In genomic region chr1:220076861-220077762, GRCh38 we compare ENCODE assay signal across 1 cellular context.
A peak's percentile ranks its signal among the peaks of the same experiment; 100 is the strongest.
TF ChIP-seq lines count a peak whose summit lies in the region.

No MANE protein-coding gene starts in this region.

TF ChIP-seq in SK-N-SH, 30 proteins besides CTCF, POLR2A, EP300 and RAD21 (continued from another document):
- TF ChIP-seq REST (IDR thresholded peaks at IDR 0.05; ENCODE audit: low read depth, low read length): no peak
- TF ChIP-seq PBX3 (IDR thresholded peaks at IDR 0.05): peak; percentile 44; the same call in 1 of the 2 replicates
- TF ChIP-seq MEF2A (IDR thresholded peaks at IDR 0.05; ENCODE audit: borderline replicate concordance, low read depth): no peak; the same call in 1 of the 2 replicates
- TF ChIP-seq FOXM1 (IDR thresholded peaks at IDR 0.05; ENCODE audit: low read depth): no peak
- TF ChIP-seq TCF12 (IDR thresholded peaks at IDR 0.05): peak; percentile 28; the same call in 1 of the 2 replicates
- no peak for TF ChIP-seq TAF1 (IDR thresholded peaks at IDR 0.05; ENCODE audit: borderline replicate concordance, low read depth, low read length)
- peak; percentile 53; the same call in 1 of the 2 replicates for TF ChIP-seq FOSL2 (IDR thresholded peaks at IDR 0.05; ENCODE audit: borderline replicate concordance, low read depth)
- no peak for TF ChIP-seq SIN3A (IDR thresholded peaks at IDR 0.05; ENCODE audit: borderline replicate concordance, low read depth, low read length)
